9 cellular contexts compared by ENCODE assay signal in the genomic region with DNA sequence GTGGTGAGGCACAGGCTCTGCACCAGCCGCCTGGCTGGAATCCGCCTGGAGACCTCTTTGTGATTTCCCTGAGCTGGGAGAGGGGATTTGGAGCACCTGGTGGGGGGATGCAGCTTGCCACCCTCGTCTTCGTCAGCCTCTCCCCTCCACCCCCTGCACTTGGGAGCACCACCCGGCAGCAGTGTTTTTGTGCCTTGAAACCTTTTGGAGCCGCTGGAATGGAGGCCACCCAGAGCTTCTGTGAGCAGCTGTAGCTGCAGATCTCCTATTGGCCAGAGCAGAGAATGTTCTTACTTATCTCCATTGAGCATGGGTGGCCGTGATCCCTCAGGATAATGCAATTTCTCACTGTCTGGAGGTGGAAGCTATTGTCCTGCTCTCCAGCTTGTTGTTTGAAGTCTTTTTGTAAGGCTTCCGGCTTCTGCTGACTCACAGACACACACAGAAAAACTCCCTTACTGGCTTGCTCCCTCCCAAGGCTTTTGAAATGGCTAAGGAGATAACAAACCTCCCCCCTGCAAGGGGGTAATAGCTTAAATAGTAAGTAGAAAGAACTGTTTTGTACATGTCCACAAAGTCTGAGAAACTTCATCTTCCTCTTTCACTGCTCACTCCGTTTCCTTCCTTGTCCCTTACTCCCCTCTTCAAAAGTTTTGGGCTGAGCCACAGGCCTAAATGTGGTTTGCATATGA.
DNase-seq lines count a peak whose midpoint lies in the region; ATAC-seq and TF ChIP-seq lines count a peak whose summit lies in the region.
"Had no signal": no experiment of that assay in that cellular context is flagged by ENCODE, and none has a peak within 500 bp of the region (broad histone marks: within the 10 kb centered on the region; RNA-seq: fewer than 3 reads in every experiment).

No MANE protein-coding gene starts in this region.

- H2AFZ ChIP-seq in SK-N-SH (ENCODE audit: low read depth) = peak overlapping the region; percentile 71

- H3K27me3 ChIP-seq in BLaER1 treated with 17β-estradiol and CSF1 and Interleukin-3, amounts not matched to agents 10 nM and 100 nM = no peaks in the 10 kb centered on the region
- H3K27me3 ChIP-seq in SK-N-SH (ENCODE audit: insufficient read depth) (no peaks in the 10 kb centered on the region), ovary (no peaks in the 10 kb centered on the region)

- 47% methylated on average over 9 of the region's 9 CpGs for WGBS in SK-N-SH (ENCODE audit: low lambda C conversion rate)
- 14 to 16% (median 16%) methylated on average over 9 of the region's 9 CpGs for WGBS in ovary, 3 donors

- no peaks in the 10 kb centered on the region for H3K9me2 ChIP-seq in SK-N-SH

- CTCF ChIA-PET in SK-N-SH (lab: Yijun Ruan, JAX) = interaction anchor here (1.0 to 1.3 kb wide), 2 partner anchors 9 to 19 kb away, joined by 3 to 4 read pairs; no protein-coding TSS in a partner anchor

- peaks cover 73 to 92% (median 77%) of the 10 kb centered on the region in 10 experiments for H3K4me1 ChIP-seq in BLaER1 treated with 17β-estradiol and CSF1 and Interleukin-3, amounts not matched to agents 10 nM and 100 nM
- H3K4me1 ChIP-seq in SK-N-SH (ENCODE audit: control insufficient read depth in 1 of 2, insufficient read depth in 2 of 2, low read depth in 1 of 2, low read length in 1 of 2) (peaks cover 8 to 15% of the 10 kb centered on the region in 2 experiments), ovary (ENCODE audit: insufficient read depth) (peaks cover 13% of the 10 kb centered on the region)

- no peaks in the 10 kb centered on the region for H3K79me2 ChIP-seq in SK-N-SH (ENCODE audit: insufficient read depth)

- intact Hi-C loops in ovary (cut with DNase I) = no loop called here

- ATAC-seq in GM19035 (IDR thresholded peaks at IDR 0.05; ENCODE audit: unreplicated experiment) (peak; percentile 50), HG03159 (IDR thresholded peaks at IDR 0.05; ENCODE audit: unreplicated experiment) (peak; percentile 57)

- H3K36me3 ChIP-seq in BLaER1 treated with 17β-estradiol and CSF1 and Interleukin-3, amounts not matched to agents 10 nM and 100 nM = peaks cover 0 to 30% (median 20%) of the 10 kb centered on the region in 11 experiments; a peak in 17 of 22 replicates
- H3K36me3 ChIP-seq in SK-N-SH (replicated peaks in 1 of 2; ENCODE audit: control insufficient read depth in 1 of 2, insufficient read depth in 2 of 2, low read length in 1 of 2) (peaks cover 0 to 12% of the 10 kb centered on the region in 2 experiments), ovary (no peaks in the 10 kb centered on the region)

- peaks cover 13% of the 10 kb centered on the region for H3F3A ChIP-seq in SK-N-SH (replicated peaks; ENCODE audit: insufficient read depth)

- TF ChIP-seq CTCF in SK-N-SH (IDR thresholded peaks at IDR 0.05) (no peak), fibroblast of villous mesenchyme (IDR thresholded peaks at IDR 0.05; ENCODE audit: insufficient read depth, low read depth, low read length) (no peak), ovary (IDR thresholded peaks at IDR 0.05) (no peak)

- H3K4me2 ChIP-seq in BLaER1 treated with 17β-estradiol and CSF1 and Interleukin-3, amounts not matched to agents 10 nM and 100 nM = peak overlapping the region; percentile 85 to 99 (median 92)
- H3K4me2 ChIP-seq in SK-N-SH = peak overlapping the region; percentile 55
- H3K4me2 ChIP-seq: KMS-11 had no signal

- H3K27ac ChIP-seq in BLaER1 treated with 17β-estradiol and CSF1 and Interleukin-3, amounts not matched to agents 10 nM and 100 nM = peak overlapping the region; percentile 64 to 98 (median 94)
- H3K27ac ChIP-seq in SK-N-SH (ENCODE audit: low read depth in 2 of 2, low read length in 1 of 2) (peak overlapping the region; percentile 69 to 76), ovary (peak overlapping the region; percentile 27 to 61)
- H3K27ac ChIP-seq: KMS-11 had no signal

- TF ChIP-seq EP300 in SK-N-SH (IDR thresholded peaks at IDR 0.05; ENCODE audit: borderline replicate concordance in 1 of 2, low read depth in 1 of 2, low read length in 1 of 2) (no peak), ovary (IDR thresholded peaks at IDR 0.05) (no peak)

- no peak for TF ChIP-seq RAD21 in SK-N-SH (IDR thresholded peaks at IDR 0.05; ENCODE audit: low read length)

- H3K9me3 ChIP-seq in BLaER1 treated with 17β-estradiol and CSF1 and Interleukin-3, amounts not matched to agents 10 nM and 100 nM (replicated peaks in 1 of 11) = peaks cover 9 to 16% (median 14%) of the 10 kb centered on the region in 11 experiments
- no peaks in the 10 kb centered on the region for H3K9me3 ChIP-seq in SK-N-SH
- no peaks in the 10 kb centered on the region for H3K9me3 ChIP-seq in ovary

- H3K9ac ChIP-seq in BLaER1 treated with 17β-estradiol and CSF1 and Interleukin-3, amounts not matched to agents 10 nM and 100 nM = peak overlapping the region; percentile 71 to 93 (median 83)
- H3K9ac ChIP-seq in SK-N-SH = peak overlapping the region; percentile 18; the same call in 1 of the 2 replicates
- H3K9ac ChIP-seq: KMS-11 had no signal

- peak overlapping the region; percentile 34 to 71 (median 57); a peak in 19 of 20 replicates for H3K4me3 ChIP-seq in BLaER1 treated with 17β-estradiol and CSF1 and Interleukin-3, amounts not matched to agents 10 nM and 100 nM
- no peak overlapping the region for H3K4me3 ChIP-seq in SK-N-SH (ENCODE audit: low read depth in 2 of 2, low read length in 1 of 2)
- no peak overlapping the region for H3K4me3 ChIP-seq in fibroblast of villous mesenchyme (ENCODE audit: low read depth, low read length)
- H3K4me3 ChIP-seq in ovary = no peak overlapping the region

- DNase-seq in SK-N-SH (peak; percentile 16), fibroblast of villous mesenchyme (ENCODE audit: low read depth) (peak; percentile 56), ovary (peak; percentile 26 to 50 (median 39)), RKO (ENCODE audit: low spot score) (no peak), HT-29 (ENCODE audit: low spot score) (no peak)

- H4K20me1 ChIP-seq in BLaER1 treated with 17β-estradiol and CSF1 and Interleukin-3, amounts not matched to agents 10 nM and 100 nM = no peaks in the 10 kb centered on the region
- no peaks in the 10 kb centered on the region for H4K20me1 ChIP-seq in SK-N-SH (ENCODE audit: insufficient read depth)

- POLR2A ChIA-PET in SK-N-SH (lab: Yijun Ruan, JAX) = no interaction called here

- TF ChIP-seq POLR2A in ovary (IDR thresholded peaks at IDR 0.05) = no peak

TF ChIP-seq in SK-N-SH, 30 proteins besides CTCF, POLR2A, EP300 and RAD21:
- no peak; the same call in 1 of the 2 replicates for TF ChIP-seq TCF12 (IDR thresholded peaks at IDR 0.05)
- TF ChIP-seq MAX (IDR thresholded peaks at IDR 0.05; ENCODE audit: low read depth) = peak; percentile 22; the same call in 1 of the 2 replicates
- TF ChIP-seq, protein P1, sequence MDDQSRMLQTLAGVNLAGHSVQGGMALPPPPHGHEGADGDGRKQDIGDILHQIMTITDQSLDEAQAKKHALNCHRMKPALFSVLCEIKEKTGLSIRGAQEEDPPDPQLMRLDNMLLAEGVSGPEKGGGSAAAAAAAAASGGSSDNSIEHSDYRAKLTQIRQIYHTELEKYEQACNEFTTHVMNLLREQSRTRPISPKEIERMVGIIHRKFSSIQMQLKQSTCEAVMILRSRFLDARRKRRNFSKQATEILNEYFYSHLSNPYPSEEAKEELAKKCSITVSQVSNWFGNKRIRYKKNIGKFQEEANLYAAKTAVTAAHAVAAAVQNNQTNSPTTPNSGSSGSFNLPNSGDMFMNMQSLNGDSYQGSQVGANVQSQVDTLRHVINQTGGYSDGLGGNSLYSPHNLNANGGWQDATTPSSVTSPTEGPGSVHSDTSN (IDR thresholded peaks at IDR 0.05) = 0 out of 2 replicates have a peak, but pooled peaks have one; percentile 45
- no peak for TF ChIP-seq SMC3 (IDR thresholded peaks at IDR 0.05; ENCODE audit: low read depth, low read length)
- TF ChIP-seq, protein P2, sequence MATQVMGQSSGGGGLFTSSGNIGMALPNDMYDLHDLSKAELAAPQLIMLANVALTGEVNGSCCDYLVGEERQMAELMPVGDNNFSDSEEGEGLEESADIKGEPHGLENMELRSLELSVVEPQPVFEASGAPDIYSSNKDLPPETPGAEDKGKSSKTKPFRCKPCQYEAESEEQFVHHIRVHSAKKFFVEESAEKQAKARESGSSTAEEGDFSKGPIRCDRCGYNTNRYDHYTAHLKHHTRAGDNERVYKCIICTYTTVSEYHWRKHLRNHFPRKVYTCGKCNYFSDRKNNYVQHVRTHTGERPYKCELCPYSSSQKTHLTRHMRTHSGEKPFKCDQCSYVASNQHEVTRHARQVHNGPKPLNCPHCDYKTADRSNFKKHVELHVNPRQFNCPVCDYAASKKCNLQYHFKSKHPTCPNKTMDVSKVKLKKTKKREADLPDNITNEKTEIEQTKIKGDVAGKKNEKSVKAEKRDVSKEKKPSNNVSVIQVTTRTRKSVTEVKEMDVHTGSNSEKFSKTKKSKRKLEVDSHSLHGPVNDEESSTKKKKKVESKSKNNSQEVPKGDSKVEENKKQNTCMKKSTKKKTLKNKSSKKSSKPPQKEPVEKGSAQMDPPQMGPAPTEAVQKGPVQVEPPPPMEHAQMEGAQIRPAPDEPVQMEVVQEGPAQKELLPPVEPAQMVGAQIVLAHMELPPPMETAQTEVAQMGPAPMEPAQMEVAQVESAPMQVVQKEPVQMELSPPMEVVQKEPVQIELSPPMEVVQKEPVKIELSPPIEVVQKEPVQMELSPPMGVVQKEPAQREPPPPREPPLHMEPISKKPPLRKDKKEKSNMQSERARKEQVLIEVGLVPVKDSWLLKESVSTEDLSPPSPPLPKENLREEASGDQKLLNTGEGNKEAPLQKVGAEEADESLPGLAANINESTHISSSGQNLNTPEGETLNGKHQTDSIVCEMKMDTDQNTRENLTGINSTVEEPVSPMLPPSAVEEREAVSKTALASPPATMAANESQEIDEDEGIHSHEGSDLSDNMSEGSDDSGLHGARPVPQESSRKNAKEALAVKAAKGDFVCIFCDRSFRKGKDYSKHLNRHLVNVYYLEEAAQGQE (IDR thresholded peaks at IDR 0.05; ENCODE audit: low read depth, low read length) = 0 out of 2 replicates have a peak, but pooled peaks have one; percentile 36
- TF ChIP-seq JUND (IDR thresholded peaks at IDR 0.05) = peak; percentile 37
- TF ChIP-seq FOSL2 (IDR thresholded peaks at IDR 0.05; ENCODE audit: borderline replicate concordance, low read depth) = peak; percentile 25; the same call in 1 of the 2 replicates

Comparison
In these comparisons a context has a peak if more than half of its experiments do, and no peak if none do; other contexts are left out.
1. H3K27ac ChIP-seq: peak in every context shown above with its lines; median percentile 94 in BLaER1 treated with 17β-estradiol and CSF1 and Interleukin-3, amounts not matched to agents 10 nM and 100 nM; 72 in SK-N-SH; 44 in ovary.
2. H3K4me3 ChIP-seq: peak in BLaER1 treated with 17β-estradiol and CSF1 and Interleukin-3, amounts not matched to agents 10 nM and 100 nM (10 of 10); none in SK-N-SH (0 of 2), fibroblast of villous mesenchyme (single experiment) and ovary (single experiment).
3. DNase-seq: peak in SK-N-SH (single experiment), fibroblast of villous mesenchyme (single experiment) and ovary (5 of 5); none in RKO (single experiment) and HT-29 (single experiment).